8 cellular contexts compared by ENCODE assay signal in the genomic region with DNA sequence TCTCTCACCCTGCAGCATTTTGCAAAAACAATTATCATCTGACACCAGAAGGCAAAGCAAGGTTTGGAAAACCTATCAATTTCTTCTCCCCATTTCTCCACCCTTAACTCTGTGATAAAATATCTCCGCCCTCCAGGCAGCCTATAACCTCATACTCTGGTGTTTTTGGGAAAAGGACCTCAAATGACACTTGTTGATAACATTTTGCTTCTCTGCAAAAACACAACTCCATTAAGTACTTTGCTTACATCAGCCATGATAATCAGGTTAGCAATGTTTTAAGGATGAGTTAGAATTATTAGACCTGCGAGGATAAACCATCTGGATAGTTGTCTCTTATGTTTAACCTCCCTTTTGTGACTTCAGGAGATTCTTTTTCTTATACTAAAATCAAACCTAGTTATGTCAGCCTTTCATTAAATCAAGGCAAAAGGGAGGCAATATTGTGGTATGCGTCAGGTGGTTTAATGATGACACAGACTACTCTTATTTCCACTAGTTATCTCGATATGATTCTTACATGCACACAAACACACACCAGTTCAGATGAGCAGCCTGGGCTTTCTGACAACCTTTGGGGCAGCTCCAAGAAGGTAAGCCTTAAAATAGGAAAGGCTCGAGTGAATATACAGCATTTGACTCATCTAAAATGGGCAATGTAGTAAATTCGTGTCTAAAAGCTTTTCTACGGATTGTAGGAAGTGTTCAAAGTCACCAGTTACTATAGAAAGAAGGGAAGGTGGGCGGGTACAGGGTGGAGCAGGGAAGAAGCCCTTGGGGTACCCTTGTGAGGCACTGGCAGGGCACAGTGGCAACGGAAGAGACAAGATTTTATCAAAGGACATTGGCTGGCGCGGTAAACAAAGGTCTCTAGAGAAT. TPM values are rescaled to one million over a fixed set of nuclear protein-coding genes. Genes with fewer than 3 reads are reported as not detected.
DNase-seq lines count a peak whose midpoint lies in the region; FAIRE-seq and TF ChIP-seq lines count a peak whose summit lies in the region.

No MANE protein-coding gene starts in this region.

- TF ChIP-seq CTCF in astrocyte (IDR thresholded peaks at IDR 0.05; ENCODE audit: insufficient read depth, low read depth, low read length) (no peak), tibial nerve (IDR thresholded peaks at IDR 0.05) (no peak)

- no peak overlapping the region for H2AFZ ChIP-seq in astrocyte (ENCODE audit: low read depth, low read length)

- peaks cover 33% of the 10 kb centered on the region for H4K20me1 ChIP-seq in astrocyte (ENCODE audit: insufficient read depth, low read length)

- no peaks in the 10 kb centered on the region for H3K9me3 Mint-ChIP-seq in astrocyte (ENCODE audit: unreplicated experiment)

- H3K4me3 ChIP-seq in astrocyte (ENCODE audit: insufficient read depth, low read depth, low read length) (peak overlapping the region; percentile 72), mucosa of rectum (ENCODE audit: low read length in 2 of 2) (peak overlapping the region; percentile 78 to 81), tibial nerve (peak overlapping the region in 3 of 4 donors; percentile 78 to 97 (median 94))

- H3K36me3 Mint-ChIP-seq in astrocyte (ENCODE audit: low read depth, unreplicated experiment): no peaks in the 10 kb centered on the region

- H3K4me2 ChIP-seq in astrocyte (ENCODE audit: low read length): peak overlapping the region; percentile 94

- H3K27ac Mint-ChIP-seq in astrocyte (ENCODE audit: unreplicated experiment): no peak overlapping the region

- H3K4me1 Mint-ChIP-seq in astrocyte (ENCODE audit: low read depth, unreplicated experiment): peaks cover 3% of the 10 kb centered on the region

- H3K27me3 ChIP-seq in astrocyte (ENCODE audit: insufficient read depth, low read length): no peaks in the 10 kb centered on the region
- no peaks in the 10 kb centered on the region for H3K27me3 ChIP-seq in mucosa of rectum (ENCODE audit: control insufficient read depth in 2 of 2, insufficient read depth in 2 of 2, low read length in 2 of 2)
- H3K27me3 ChIP-seq in tibial nerve: no peaks in the 10 kb centered on the region

- H3K27ac ChIP-seq in astrocyte (ENCODE audit: low read depth, low read length): no peak overlapping the region
- peak overlapping the region in 1 of 2 donors; percentile 87 for H3K27ac ChIP-seq in mucosa of rectum (ENCODE audit: low read depth in 2 of 2, low read length in 2 of 2)
- peak overlapping the region in 3 of 4 donors; percentile 81 to 97 (median 84) for H3K27ac ChIP-seq in tibial nerve

- no peak for TF ChIP-seq EP300 in tibial nerve (IDR thresholded peaks at IDR 0.05)

- FAIRE-seq in astrocyte (lab: Jason Lieb, UNC): no peak

- TF ChIP-seq POLR2A in tibial nerve (IDR thresholded peaks at IDR 0.05): no peak

- 40 to 43% methylated on average over 11 of the region's 11 CpGs for WGBS in tibial nerve, 2 donors

- H3K9ac ChIP-seq in astrocyte (ENCODE audit: low read length): no peak overlapping the region
- H3K9ac ChIP-seq in mucosa of rectum (ENCODE audit: low read depth in 1 of 2, low read length in 2 of 2): peak overlapping the region; percentile 29 to 81

- peak; percentile 70 for DNase-seq in activated effector memory CD4-positive, alpha-beta T cell treated with anti-CD3 and anti-CD28 coated beads, Interleukin-2, amount 50 U/mL, for 16 hours
- DNase-seq in activated effector memory CD4-positive, alpha-beta T cell treated with Interleukin-2 at 50 U/mL for 16 hours: no peak
- DNase-seq in astrocyte (ENCODE audit: low read depth): no peak
- no peak for DNase-seq in tibial nerve (ENCODE audit: low spot score in 2 of 2)
- no peak for DNase-seq in NCI-H1436 treated with DMSO at 0.1 percent for 48 hours (lab: John Stamatoyannopoulos, UW)
- no peak for DNase-seq in GM19238 (ENCODE audit: insufficient read length, low spot score)
- DNase-seq in NCI-H2227 (lab: John Stamatoyannopoulos, UW; ENCODE audit: unreplicated experiment): no peak

- peaks cover 22% of the 10 kb centered on the region for H3K27me3 Mint-ChIP-seq in astrocyte (ENCODE audit: low read depth, unreplicated experiment)

- peaks cover 21% of the 10 kb centered on the region for H3K79me2 ChIP-seq in astrocyte (ENCODE audit: insufficient read depth, low read length)

- H3K36me3 ChIP-seq in astrocyte (ENCODE audit: insufficient read depth, low read length): no peaks in the 10 kb centered on the region
- H3K36me3 ChIP-seq in mucosa of rectum (ENCODE audit: control insufficient read depth in 2 of 2, insufficient read depth in 2 of 2, low read length in 2 of 2): no peaks in the 10 kb centered on the region
- H3K36me3 ChIP-seq in tibial nerve: no peaks in the 10 kb centered on the region

- peak overlapping the region; percentile 76 for H3K4me3 Mint-ChIP-seq in astrocyte (ENCODE audit: unreplicated experiment)

- H3K4me1 ChIP-seq in astrocyte (ENCODE audit: insufficient read depth, low read length) (peaks cover 4% of the 10 kb centered on the region), mucosa of rectum (ENCODE audit: control insufficient read depth in 2 of 2, insufficient read depth in 2 of 2, low read length in 2 of 2) (peaks cover 15 to 17% of the 10 kb centered on the region in 2 donors), tibial nerve (peaks cover 0 to 40% (median 8%) of the 10 kb centered on the region in 4 donors)

- H3K9me3 ChIP-seq in astrocyte (ENCODE audit: insufficient read depth, low read depth, low read length) (no peaks in the 10 kb centered on the region), mucosa of rectum (ENCODE audit: control insufficient read depth in 2 of 2, low read length in 2 of 2) (no peaks in the 10 kb centered on the region), tibial nerve (no peaks in the 10 kb centered on the region)

RNA-seq across cellular contexts. Expression of a gene that starts 2.1 kb away (rescaled TPM):
- total RNA-seq in astrocyte (15.8 and 20.3 TPM in 2 replicates), tibial nerve (10 to 100 TPM; 45.7 to 77.9 (median 46.6) TPM)
